11 cellular contexts compared by ENCODE assay signal in the genomic region with DNA sequence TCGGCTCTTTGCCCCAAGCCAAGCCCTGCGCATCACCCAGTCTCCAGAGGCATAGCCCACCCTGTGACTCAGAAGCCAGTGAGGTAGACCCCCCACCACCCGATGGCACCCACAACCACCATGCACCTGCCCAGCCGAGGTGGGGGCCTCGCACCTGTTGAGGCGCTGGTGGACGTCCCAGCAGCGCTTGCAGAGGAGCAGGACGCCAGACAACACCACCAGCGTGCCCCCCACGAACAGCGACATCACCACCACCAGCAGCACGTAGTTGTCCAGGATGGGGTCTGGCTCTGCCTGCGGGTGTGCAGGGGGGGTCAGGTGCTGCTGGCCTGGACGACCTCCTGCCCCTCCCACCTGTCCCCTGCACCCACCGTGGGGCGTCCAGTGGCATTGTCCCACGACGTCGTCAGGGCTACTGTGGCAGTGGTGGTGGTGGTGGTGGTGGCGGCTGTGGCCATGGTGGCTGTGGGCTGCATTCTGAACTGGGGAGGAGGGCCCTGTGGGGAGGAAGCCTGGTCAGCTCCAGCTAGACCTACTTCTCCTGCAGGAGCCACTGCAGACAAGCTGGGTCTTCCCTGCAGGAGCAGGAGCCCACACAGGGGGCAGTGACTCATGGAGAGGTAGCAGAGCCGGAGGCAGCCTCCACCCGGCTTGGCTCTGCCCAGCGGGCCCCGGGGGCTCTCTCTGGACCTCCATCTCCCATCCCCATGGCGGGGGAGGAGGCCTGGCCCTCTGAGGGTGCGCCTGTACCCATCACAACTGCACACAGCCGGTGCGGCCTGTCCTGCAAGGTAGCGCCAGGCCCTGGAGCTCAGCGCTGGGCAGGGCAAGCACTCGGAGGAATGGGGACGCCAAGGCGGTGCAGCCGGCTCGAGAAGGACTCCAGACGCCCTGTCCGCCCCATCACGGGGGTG. TPM values are rescaled to one million over a fixed set of nuclear protein-coding genes. Genes with fewer than 3 reads are reported as not detected.
DNase-seq lines count a peak whose midpoint lies in the region; ATAC-seq, FAIRE-seq and TF ChIP-seq lines count a peak whose summit lies in the region.
"Had no signal": no experiment of that assay in that cellular context is flagged by ENCODE, and none has a peak within 500 bp of the region (broad histone marks: within the 10 kb centered on the region; RNA-seq: fewer than 3 reads in every experiment).

No MANE protein-coding gene starts in this region.

- no peak for FAIRE-seq in pancreas (lab: Jason Lieb, UNC)

- H3K4me2 ChIP-seq in PC-3 (ENCODE audit: low read length) = peak overlapping the region; percentile 84

- H3K4me3 Mint-ChIP-seq in Caco-2 (ENCODE audit: unreplicated experiment) (peak overlapping the region; percentile 77), mesothelial cell of epicardium (peak overlapping the region; percentile 56)

- H3K4me1 Mint-ChIP-seq in Caco-2 (ENCODE audit: low read depth, unreplicated experiment) (no peaks in the 10 kb centered on the region), mesothelial cell of epicardium (peaks cover 32% of the 10 kb centered on the region)

- CTCF ChIA-PET in Caco-2 (lab: Charles Lee) (no interaction called here), PC-3 (lab: Charles Lee) (no interaction called here)

- H3K27ac Mint-ChIP-seq in Caco-2 (ENCODE audit: unreplicated experiment) (no peak overlapping the region), mesothelial cell of epicardium (no peak overlapping the region)

- 0 out of 2 replicates have a peak overlapping the region, but pooled peaks have one; percentile 34 for H2AFZ ChIP-seq in PC-3 (ENCODE audit: low read length)

- TF ChIP-seq CTCF in Caco-2 (IDR thresholded peaks at IDR 0.05; ENCODE audit: insufficient read depth in 1 of 2, low read depth in 1 of 2, low read length in 1 of 2, severe bottlenecking in 1 of 2, unreplicated experiment in 1 of 2) = no peak
- TF ChIP-seq CTCF in PC-3 (conservative IDR thresholded peaks at IDR 0.05; ENCODE audit: low read depth, low read length) = no peak
- no peak for TF ChIP-seq CTCF in mesothelial cell of epicardium (IDR thresholded peaks at IDR 0.05; ENCODE audit: unreplicated experiment)
- no peak for TF ChIP-seq CTCF in adrenal gland (IDR thresholded peaks at IDR 0.05)
- TF ChIP-seq CTCF in pancreas (IDR thresholded peaks at IDR 0.05) = no peak

- H3K9me3 Mint-ChIP-seq in Caco-2 (ENCODE audit: unreplicated experiment) (no peaks in the 10 kb centered on the region), mesothelial cell of epicardium (no peaks in the 10 kb centered on the region)

- no peaks in the 10 kb centered on the region for H4K20me1 ChIP-seq in PC-3 (ENCODE audit: low read length)

- POLR2A ChIA-PET in Caco-2 (lab: Charles Lee) = no interaction called here
- POLR2A ChIA-PET in PC-3 (lab: Charles Lee; ENCODE audit: unreplicated experiment) = no interaction called here

- H3K27me3 Mint-ChIP-seq in Caco-2 (ENCODE audit: insufficient read depth, unreplicated experiment) = no peaks in the 10 kb centered on the region
- no peaks in the 10 kb centered on the region for H3K27me3 Mint-ChIP-seq in mesothelial cell of epicardium (ENCODE audit: low read depth)

- H3K79me2 ChIP-seq in PC-3 (ENCODE audit: low read length) = peaks cover under 1% of the 10 kb centered on the region; the same call in 1 of the 2 replicates

- H3K4me1 ChIP-seq in Caco-2 (peaks cover 12% of the 10 kb centered on the region), PC-3 (ENCODE audit: insufficient read depth, low read length) (peaks cover 11% of the 10 kb centered on the region), adrenal gland (replicated peaks in 1 of 2) (peaks cover 30 to 39% of the 10 kb centered on the region in 2 donors), pancreas (peaks cover 18 to 31% (median 29%) of the 10 kb centered on the region in 3 donors)

- no peaks in the 10 kb centered on the region for H3K9me2 ChIP-seq in PC-3 (replicated peaks; ENCODE audit: low read length)

- H3K4me3 ChIP-seq in Caco-2 (ENCODE audit: low read depth, low read length) = peak overlapping the region; percentile 22; the same call in 1 of the 2 replicates
- peak overlapping the region; percentile 62 for H3K4me3 ChIP-seq in PC-3 (ENCODE audit: low read length)
- no peak overlapping the region for H3K4me3 ChIP-seq in adrenal gland
- H3K4me3 ChIP-seq in pancreas = no peak overlapping the region

- WGBS in adrenal gland, 4 donors = 80 to 97% (median 85%) methylated on average over 6 to 39 of the region's 39 CpGs
- whole genome bisulfite sequencing in pancreas, 2 donors = 73 to 82% methylated on average over 39 of the region's 39 CpGs

- intact Hi-C loops in Caco-2 (cut with micrococcal nuclease; ENCODE audit: unreplicated experiment) = no loop called here
- intact Hi-C loops in PC-3 (cut with micrococcal nuclease) = no loop called here
- intact Hi-C loops in adrenal gland (cut with DNase I) = no loop called here
- intact Hi-C loops in pancreas (cut with DNase I) = no loop called here

- peak; percentile 39 for ATAC-seq in PC-3
- ATAC-seq in pancreas = no peak
- ATAC-seq in GM21526 (IDR thresholded peaks at IDR 0.05; ENCODE audit: low FRiP score, unreplicated experiment) = no peak

- H3K36me3 ChIP-seq in Caco-2 (ENCODE audit: control insufficient read depth, insufficient read depth, low read length) (no peaks in the 10 kb centered on the region), PC-3 (ENCODE audit: low read depth, low read length) (no peaks in the 10 kb centered on the region), adrenal gland (replicated peaks in 1 of 2) (no peaks in the 10 kb centered on the region), pancreas (no peaks in the 10 kb centered on the region)
- H3K36me3 ChIP-seq: upper lobe of left lung had no signal

- H3K9me3 ChIP-seq in Caco-2 = no peaks in the 10 kb centered on the region
- no peaks in the 10 kb centered on the region for H3K9me3 ChIP-seq in PC-3 (ENCODE audit: low read length)
- H3K9me3 ChIP-seq in adrenal gland (replicated peaks in 1 of 3) = no peaks in the 10 kb centered on the region
- H3K9me3 ChIP-seq in pancreas = no peaks in the 10 kb centered on the region
- H3K9me3 ChIP-seq: upper lobe of left lung had no signal

- H3K9ac ChIP-seq in PC-3 (ENCODE audit: low read length) = no peak overlapping the region

- H3F3A ChIP-seq in PC-3 (ENCODE audit: low read length, unreplicated experiment) = no peaks in the 10 kb centered on the region

- no peak overlapping the region for H3K27ac ChIP-seq in PC-3 (ENCODE audit: low read length)
- H3K27ac ChIP-seq in cingulate gyrus (ENCODE audit: low read depth, low read length) = peak overlapping the region; percentile 77
- H3K27ac ChIP-seq in adrenal gland = peak overlapping the region in 1 of 5 donors; percentile 66
- H3K27ac ChIP-seq in pancreas = no peak overlapping the region
- H3K27ac ChIP-seq: upper lobe of left lung had no signal

- H3K36me3 Mint-ChIP-seq in Caco-2 (ENCODE audit: insufficient read depth, unreplicated experiment) (peaks cover 15% of the 10 kb centered on the region), mesothelial cell of epicardium (no peaks in the 10 kb centered on the region)

- no peak for TF ChIP-seq POLR2A in adrenal gland (IDR thresholded peaks at IDR 0.05)

- DNase-seq in Caco-2 = no peak
- peak; percentile 45 for DNase-seq in PC-3
- no peak for DNase-seq in mesothelial cell of epicardium (ENCODE audit: low spot score in 2 of 2, unreplicated experiment in 2 of 2)
- no peak for DNase-seq in adrenal gland
- no peak for DNase-seq in COLO668 (lab: John Stamatoyannopoulos, UW; ENCODE audit: unreplicated experiment)
- DNase-seq in pancreas = no peak
- DNase-seq: effector memory CD4-positive, alpha-beta T cell had no signal

- BruUV-seq in Caco-2 (replicated peaks; lab: Mats Ljungman, UMichigan) = no TSS peak
- BruUV-seq in PC-3 (replicated peaks; lab: Mats Ljungman, UMichigan) = no TSS peak

- H3K27me3 ChIP-seq in Caco-2 (replicated peaks; ENCODE audit: control insufficient read depth, insufficient read depth, low read length) (no peaks in the 10 kb centered on the region), PC-3 (ENCODE audit: low read length) (no peaks in the 10 kb centered on the region), adrenal gland (no peaks in the 10 kb centered on the region), pancreas (no peaks in the 10 kb centered on the region)

RNA-seq across cellular contexts. Expression of a gene that starts 1.9 kb away (rescaled TPM):
- total RNA-seq in Caco-2 (2022) (7.3 and 9.7 TPM in 2 replicates), PC-3 (2014; rRNA removed) (3.3 and 6.3 TPM in 2 replicates), mesothelial cell of epicardium (9.0 to 10.4 TPM (median 9.2 TPM) in 3 replicates), adrenal gland (1 to 10 TPM in 6 of 8 donors, not detected in 2; 1.0 to 5.0 (median 1.8) TPM), pancreas (1 to 10 TPM in 1 of 6 donors, under 1 TPM in 5; 0.16 to 1.1 (median 0.51) TPM)
- polyA plus RNA-seq in adrenal gland (1 to 10 TPM in 2 of 3 donors, under 1 TPM in 1; 0.09 to 9.3 (median 2.2) TPM), pancreas (1 to 10 TPM; 2.0 to 2.6 TPM)
- total RNA-seq: mononuclear cell had no signal

RNA-seq across cellular contexts. Expression of a gene that starts 5.7 kb away (rescaled TPM):
- 126 and 140 TPM in 2 replicates for total RNA-seq in Caco-2 (2022)
- total RNA-seq in PC-3 (2014; rRNA removed) = 102 and 187 TPM in 2 replicates
- 105 to 115 TPM (median 108 TPM) in 3 replicates for total RNA-seq in mesothelial cell of epicardium
- total RNA-seq in adrenal gland = 100 to 1,000 TPM in 7 of 8 donors, 10 to 100 TPM in 1; 80.2 to 435 (median 229) TPM
- 1,000 to 10,000 TPM in 1 of 3 donors, 100 to 1,000 TPM in 1, 10 to 100 TPM in 1; 15.6 to 1,534 (median 925) TPM for polyA plus RNA-seq in adrenal gland
- total RNA-seq in pancreas = 100 to 1,000 TPM in 5 of 6 donors, 10 to 100 TPM in 1; 97.3 to 192 (median 149) TPM
- 100 to 1,000 TPM; 173 to 515 TPM for polyA plus RNA-seq in pancreas

RNA-seq across cellular contexts. Expression of a gene that starts 12.5 kb away (rescaled TPM):
- total RNA-seq in Caco-2 (2022) (125 and 128 TPM in 2 replicates), PC-3 (2014; rRNA removed) (17.3 and 41.8 TPM in 2 replicates), mesothelial cell of epicardium (168 to 177 TPM (median 172 TPM) in 3 replicates), adrenal gland (100 to 1,000 TPM in 5 of 8 donors, 10 to 100 TPM in 3; 20.0 to 189 (median 113) TPM), pancreas (10 to 100 TPM; 32.1 to 78.0 (median 49.1) TPM)
- polyA plus RNA-seq in adrenal gland (10 to 100 TPM; 15.5 to 73.0 (median 46.8) TPM), pancreas (10 to 100 TPM; 36.6 to 49.1 TPM)

RNA-seq across cellular contexts. Expression of a gene that starts 30.3 kb away (rescaled TPM):
- total RNA-seq in Caco-2 (2022) (56.7 and 58.1 TPM in 2 replicates), PC-3 (2014; rRNA removed) (82.4 and 93.0 TPM in 2 replicates), mesothelial cell of epicardium (71.7 to 73.0 TPM (median 71.8 TPM) in 3 replicates), adrenal gland (100 to 1,000 TPM in 3 of 8 donors, 10 to 100 TPM in 5; 53.5 to 117 (median 93.7) TPM), pancreas (10 to 100 TPM; 20.1 to 38.6 (median 23.4) TPM)
- polyA plus RNA-seq in adrenal gland (100 to 1,000 TPM in 1 of 3 donors, 10 to 100 TPM in 2; 37.8 to 148 (median 94.5) TPM), pancreas (10 to 100 TPM; 43.6 to 62.2 TPM)

RNA-seq across cellular contexts. Expression of a gene that starts 33.2 kb away (rescaled TPM):
- 289 and 331 TPM in 2 replicates for total RNA-seq in Caco-2 (2022)
- 136 and 197 TPM in 2 replicates for total RNA-seq in PC-3 (2014; rRNA removed)
- total RNA-seq in mesothelial cell of epicardium = 659 to 674 TPM (median 670 TPM) in 3 replicates
- total RNA-seq in adrenal gland = 1,000 to 10,000 TPM in 1 of 8 donors, 100 to 1,000 TPM in 7; 317 to 1,164 (median 685) TPM
- 100 to 1,000 TPM; 360 to 990 (median 737) TPM for polyA plus RNA-seq in adrenal gland
- total RNA-seq in pancreas = 100 to 1,000 TPM; 232 to 607 (median 483) TPM
- 1,000 to 10,000 TPM in 1 of 2 donors, 100 to 1,000 TPM in 1; 802 to 1,009 TPM for polyA plus RNA-seq in pancreas

Comparison
In these comparisons a context has a peak if more than half of its experiments do, and no peak if none do; other contexts are left out.
1. H3K4me3 ChIP-seq: peak in Caco-2 (single experiment) and PC-3 (single experiment); none in adrenal gland (0 of 4) and pancreas (0 of 4).